In the genomic region with DNA sequence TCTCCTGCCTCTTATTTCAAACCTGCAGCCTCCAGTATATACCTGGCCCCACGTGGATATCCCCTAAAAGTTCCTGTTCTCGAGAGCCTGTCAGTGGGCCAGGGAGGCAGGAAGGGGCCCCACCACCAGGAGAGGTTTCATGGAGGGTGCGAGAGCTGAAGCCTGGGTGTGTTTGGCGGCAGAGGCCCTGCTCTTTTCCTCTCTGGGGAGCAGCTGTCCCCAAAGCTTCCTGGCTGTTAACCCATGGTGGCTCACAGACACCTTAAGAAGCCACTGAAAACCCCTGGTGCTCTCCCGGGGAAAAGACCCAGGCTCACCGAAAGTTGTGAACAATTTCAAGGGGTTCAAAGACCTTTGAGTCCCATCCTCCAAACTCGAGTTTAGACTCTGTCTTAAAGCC, we compare ENCODE assay signal across 9 cellular contexts. TPM values are rescaled to one million over a fixed set of nuclear protein-coding genes. Genes with fewer than 3 reads are reported as not detected.
A peak's percentile ranks its signal among the peaks of the same experiment; 100 is the strongest.
DNase-seq lines count a peak whose midpoint lies in the region; ATAC-seq and TF ChIP-seq lines count a peak whose summit lies in the region.
"Had no signal": no experiment of that assay in that cellular context is flagged by ENCODE, and none has a peak within 500 bp of the region (broad histone marks: within the 10 kb centered on the region; RNA-seq: fewer than 3 reads in every experiment).

No MANE protein-coding gene starts in this region.

- no peak for TF ChIP-seq EP300 in esophagus muscularis mucosa (IDR thresholded peaks at IDR 0.05)

- WGBS in heart left ventricle, 4 donors, result 42 to 58% (median 51%) methylated on average over 5 to 7 of the region's 7 CpGs
- whole genome bisulfite sequencing in esophagus squamous epithelium, 2 donors, result 47% methylated on average over 6 of the region's 7 CpGs; no CpG with 5 or more reads in 1 of the 2 donors
- 13 to 21% (median 20%) methylated on average over 7 of the region's 7 CpGs for WGBS in spleen, 5 donors
- WGBS in esophagus muscularis mucosa, result 25% methylated on average over 5 of the region's 7 CpGs

- H3K4me3 Mint-ChIP-seq in T-helper 17 cell, result peak overlapping the region; percentile 94

- ATAC-seq in GM21723 (IDR thresholded peaks at IDR 0.05; ENCODE audit: unreplicated experiment) (peak; percentile 45), T-helper 17 cell (no peak), heart left ventricle (no peak)

- POLR2A ChIA-PET in GM10248 (lab: Yijun Ruan, JAX), result no interaction called here

- no peak overlapping the region for H3K27ac ChIP-seq in heart left ventricle
- H3K27ac ChIP-seq in esophagus squamous epithelium, result no peak overlapping the region
- H3K27ac ChIP-seq in spleen, result no peak overlapping the region
- no peak overlapping the region for H3K27ac ChIP-seq in esophagus muscularis mucosa (replicated peaks in 1 of 4)

- H3K9me3 ChIP-seq in T-helper 17 cell (ENCODE audit: control insufficient read depth, low read length, poor library complexity, severe bottlenecking), result no peaks in the 10 kb centered on the region
- H3K9me3 ChIP-seq in heart left ventricle, result no peaks in the 10 kb centered on the region
- no peaks in the 10 kb centered on the region for H3K9me3 ChIP-seq in esophagus squamous epithelium
- no peaks in the 10 kb centered on the region for H3K9me3 ChIP-seq in spleen
- H3K9me3 ChIP-seq in esophagus muscularis mucosa, result no peaks in the 10 kb centered on the region

- H3K4me3 ChIP-seq in heart left ventricle, result no peak overlapping the region
- H3K4me3 ChIP-seq in esophagus squamous epithelium, result no peak overlapping the region
- H3K4me3 ChIP-seq in spleen, result peak overlapping the region in 2 of 8 donors; percentile 45 to 70
- no peak overlapping the region for H3K4me3 ChIP-seq in esophagus muscularis mucosa

- peaks cover 2% of the 10 kb centered on the region for H3K36me3 Mint-ChIP-seq in T-helper 17 cell (ENCODE audit: low read depth)

- H3K4me1 ChIP-seq in heart left ventricle (peaks cover 0 to 34% (median 17%) of the 10 kb centered on the region in 12 donors), esophagus squamous epithelium (peaks cover 18 to 48% (median 20%) of the 10 kb centered on the region in 3 donors), spleen (peaks cover 6 to 44% (median 20%) of the 10 kb centered on the region in 6 donors), esophagus muscularis mucosa (peaks cover 22 to 59% (median 45%) of the 10 kb centered on the region in 4 donors)

- intact Hi-C loops in heart left ventricle (cut with DNase I), result no loop called here
- intact Hi-C loops in esophagus squamous epithelium (cut with DNase I), result no loop called here
- intact Hi-C loops in spleen (cut with DNase I; ENCODE audit: low total_unique reads), result no loop called here
- intact Hi-C loops in esophagus muscularis mucosa (cut with DNase I), result loop anchor here (10.0 kb wide), 1 partner anchor 164 kb away; a partner anchor contains a TSS

- TF ChIP-seq CTCF in GM10248 (IDR thresholded peaks at IDR 0.05; ENCODE audit: control extremely low read depth, extremely low read depth, low read depth, missing control alignments) (no peak), heart left ventricle (IDR thresholded peaks at IDR 0.05) (no peak), esophagus squamous epithelium (IDR thresholded peaks at IDR 0.05) (no peak), spleen (IDR thresholded peaks at IDR 0.05 in 8 of 11, conservative IDR thresholded peaks at IDR 0.05 in 3 of 11) (no peak), esophagus muscularis mucosa (IDR thresholded peaks at IDR 0.05) (no peak)

- H3K36me3 ChIP-seq in heart left ventricle (peaks cover 0 to 8% (median 0%) of the 10 kb centered on the region in 9 donors), esophagus squamous epithelium (peaks cover 0 to 18% (median 0%) of the 10 kb centered on the region in 3 donors), spleen (peaks cover 0 to 10% (median 0%) of the 10 kb centered on the region in 6 donors), esophagus muscularis mucosa (peaks cover 0 to 19% (median 6%) of the 10 kb centered on the region in 4 donors)

- DNase-seq in GM10248 (ENCODE audit: extremely low spot score) (peak; percentile 74), T-helper 17 cell (no peak), mesenteric fat pad (ENCODE audit: low spot score) (peak; percentile 79), heart left ventricle (no peak), esophagus squamous epithelium (lab: John Stamatoyannopoulos, UW) (no peak), spleen (no peak), esophagus muscularis mucosa (ENCODE audit: extremely low spot score) (no peak)
- DNase-seq: RPMI8226 had no signal

- TF ChIP-seq POLR2A in heart left ventricle (IDR thresholded peaks at IDR 0.05), result no peak
- no peak for TF ChIP-seq POLR2A in esophagus squamous epithelium (IDR thresholded peaks at IDR 0.05)
- TF ChIP-seq POLR2A in spleen (IDR thresholded peaks at IDR 0.05), result no peak
- no peak for TF ChIP-seq POLR2A in esophagus muscularis mucosa (IDR thresholded peaks at IDR 0.05; ENCODE audit: low read depth)

- H3K4me1 Mint-ChIP-seq in T-helper 17 cell, result peaks cover 9% of the 10 kb centered on the region

- peak overlapping the region; percentile 81 for H3K27ac Mint-ChIP-seq in T-helper 17 cell

- peaks cover 0 to 5% (median 0%) of the 10 kb centered on the region in 9 donors for H3K27me3 ChIP-seq in heart left ventricle
- H3K27me3 ChIP-seq in esophagus squamous epithelium, result peaks cover 0 to 3% (median 0%) of the 10 kb centered on the region in 4 donors
- peaks cover 0 to 14% (median 0%) of the 10 kb centered on the region in 7 donors for H3K27me3 ChIP-seq in spleen (replicated peaks in 1 of 7)
- H3K27me3 ChIP-seq in esophagus muscularis mucosa, result peaks cover 0 to 12% (median 0%) of the 10 kb centered on the region in 4 donors

- CTCF ChIA-PET in GM10248 (lab: Yijun Ruan, JAX), result interaction anchor here (1.0 to 5.4 kb wide), 2 partner anchors 17 to 31 kb away, joined by 3 to 33 read pairs; a partner anchor contains a TSS

- H3K27me3 Mint-ChIP-seq in T-helper 17 cell, result no peaks in the 10 kb centered on the region

RNA-seq across cellular contexts. Expression of a gene that starts 1.1 kb away (rescaled TPM):
- total RNA-seq in T-helper 17 cell (1 to 10 TPM; 5.8 to 5.9 TPM), mesenteric fat pad (1.6 TPM), heart left ventricle (1 to 10 TPM in 4 of 9 donors, under 1 TPM in 5; 0.39 to 2.3 (median 0.81) TPM), esophagus squamous epithelium (1 to 10 TPM in 2 of 4 donors, under 1 TPM in 2; 0.72 to 1.9 (median 1.0) TPM), spleen (1 to 10 TPM in 6 of 7 donors, under 1 TPM in 1; 0.85 to 2.4 (median 1.9) TPM), esophagus muscularis mucosa (1 to 10 TPM in 3 of 4 donors, under 1 TPM in 1; 0.83 to 2.5 (median 2.0) TPM)
- polyA plus RNA-seq in heart left ventricle (under 1 TPM; 0.44 to 0.46 TPM), spleen (under 1 TPM; 0.65 to 0.99 (median 0.72) TPM)

RNA-seq across cellular contexts. Expression of a gene that starts 17.5 kb away (rescaled TPM):
- total RNA-seq in T-helper 17 cell (10 to 100 TPM; 15.5 to 20.0 TPM), mesenteric fat pad (24.8 TPM), heart left ventricle (10 to 100 TPM; 45.9 to 77.8 (median 60.6) TPM), esophagus squamous epithelium (10 to 100 TPM; 10.8 to 17.0 (median 13.8) TPM), spleen (10 to 100 TPM; 17.7 to 40.3 (median 31.4) TPM), esophagus muscularis mucosa (10 to 100 TPM; 38.6 to 62.9 (median 52.0) TPM)
- polyA plus RNA-seq in heart left ventricle (10 to 100 TPM; 61.8 to 71.8 TPM), spleen (10 to 100 TPM; 20.6 to 40.9 (median 21.9) TPM)

RNA-seq across cellular contexts. Expression of a gene that starts 34.2 kb away (rescaled TPM):
- total RNA-seq in T-helper 17 cell (under 1 TPM; 0.47 to 0.92 TPM), mesenteric fat pad (28.8 TPM), heart left ventricle (10 to 100 TPM; 20.6 to 45.3 (median 29.2) TPM), esophagus squamous epithelium (10 to 100 TPM; 30.6 to 48.7 (median 37.4) TPM), spleen (10 to 100 TPM; 10.7 to 24.1 (median 19.7) TPM), esophagus muscularis mucosa (10 to 100 TPM; 40.3 to 60.4 (median 51.3) TPM)
- polyA plus RNA-seq in heart left ventricle (10 to 100 TPM; 34.7 to 42.1 TPM), spleen (10 to 100 TPM in 2 of 3 donors, 1 to 10 TPM in 1; 6.6 to 24.6 (median 12.6) TPM)

RNA-seq across cellular contexts. Expression of a gene that starts 35.5 kb away (rescaled TPM):
- total RNA-seq in T-helper 17 cell (10 to 100 TPM; 41.8 to 60.6 TPM), mesenteric fat pad (143 TPM), heart left ventricle (100 to 1,000 TPM in 2 of 9 donors, 10 to 100 TPM in 7; 54.9 to 109 (median 74.7) TPM), esophagus squamous epithelium (100 to 1,000 TPM in 1 of 4 donors, 10 to 100 TPM in 3; 36.4 to 113 (median 82.5) TPM), spleen (10 to 100 TPM; 32.8 to 61.4 (median 47.1) TPM), esophagus muscularis mucosa (10 to 100 TPM; 36.5 to 72.6 (median 56.1) TPM)
- polyA plus RNA-seq in heart left ventricle (100 to 1,000 TPM in 1 of 2 donors, 10 to 100 TPM in 1; 41.8 to 164 TPM), spleen (10 to 100 TPM; 16.3 to 35.3 (median 18.0) TPM)

RNA-seq across cellular contexts. Expression of a gene that starts 48.5 kb away (rescaled TPM):
- total RNA-seq in T-helper 17 cell (10 to 100 TPM; 10.1 to 12.4 TPM), mesenteric fat pad (20.2 TPM), heart left ventricle (1 to 10 TPM in 4 of 9 donors, under 1 TPM in 5; 0.65 to 6.9 (median 0.79) TPM), esophagus squamous epithelium (10 to 100 TPM in 3 of 4 donors, 1 to 10 TPM in 1; 7.5 to 15.3 (median 12.1) TPM), spleen (1 to 10 TPM; 1.0 to 5.1 (median 1.9) TPM), esophagus muscularis mucosa (1 to 10 TPM in 3 of 4 donors, under 1 TPM in 1; 0.99 to 1.7 (median 1.2) TPM)
- polyA plus RNA-seq in heart left ventricle (1 to 10 TPM in 1 of 2 donors, under 1 TPM in 1; 0.95 to 1.3 TPM), spleen (1 to 10 TPM in 1 of 3 donors, under 1 TPM in 2; 0.57 to 1.7 (median 0.64) TPM)

Comparison
In these comparisons a context has a peak if more than half of its experiments do, and no peak if none do; other contexts are left out.
1. DNase-seq: peak in GM10248 (single experiment) and mesenteric fat pad (single experiment); none in T-helper 17 cell (0 of 3), heart left ventricle (0 of 5), esophagus squamous epithelium (single experiment), spleen (single experiment) and esophagus muscularis mucosa (single experiment).
2. RNA of a gene that starts 34.2 kb away (total RNA-seq): 40.3 to 60.4 TPM in esophagus muscularis mucosa, 30.6 to 48.7 TPM in esophagus squamous epithelium, 20.6 to 45.3 TPM in heart left ventricle, 28.8 TPM in mesenteric fat pad (single experiment) and 10.7 to 24.1 TPM in spleen; 0.47 to 0.92 TPM in T-helper 17 cell; every median in the first group is over 4 times any median in the second.